In the genomic region with DNA sequence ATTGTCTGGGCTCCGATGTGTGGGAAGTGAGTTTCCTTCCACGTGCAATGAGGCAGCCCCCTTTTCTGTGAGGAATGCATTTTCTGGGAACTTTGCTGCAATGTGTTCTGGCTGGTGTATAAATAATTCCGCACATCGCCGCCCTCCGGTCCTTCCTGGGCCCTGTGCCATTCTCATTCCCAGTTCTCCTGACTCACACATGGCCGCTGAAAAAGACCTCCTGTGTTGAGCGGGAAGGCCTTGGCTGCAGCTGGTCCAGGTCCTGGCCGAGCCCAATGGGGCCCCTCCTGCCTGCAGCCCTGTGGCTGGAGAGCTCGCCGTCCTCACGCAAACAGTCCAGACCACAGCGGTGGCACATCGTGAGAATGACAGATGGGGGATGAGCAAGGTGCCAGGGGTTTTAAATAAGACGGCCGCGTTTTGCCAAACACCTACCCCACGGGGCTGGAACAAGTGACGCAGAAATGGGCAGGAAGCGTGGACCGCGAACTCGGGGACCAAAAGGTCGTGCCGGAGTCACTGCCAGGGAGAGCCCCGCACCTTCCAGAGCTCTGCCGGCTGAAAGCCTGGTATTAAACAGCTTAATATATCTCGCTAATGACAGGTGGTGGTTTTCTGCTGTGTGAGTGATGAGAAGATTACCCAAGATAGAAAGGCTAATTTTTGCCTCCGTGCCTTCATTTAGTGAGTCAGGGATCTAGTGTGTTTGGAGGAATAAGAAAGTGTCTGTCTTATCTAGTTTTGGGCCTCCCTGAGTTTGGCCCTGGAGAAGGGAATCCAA, we compare ENCODE assay signal across 10 cellular contexts. TPM values are rescaled to one million over a fixed set of nuclear protein-coding genes. Genes with fewer than 3 reads are reported as not detected.
DNase-seq lines count a peak whose midpoint lies in the region; ATAC-seq and TF ChIP-seq lines count a peak whose summit lies in the region.
"Had no signal": no experiment of that assay in that cellular context is flagged by ENCODE, and none has a peak within 500 bp of the region (broad histone marks: within the 10 kb centered on the region; RNA-seq: fewer than 3 reads in every experiment).

No MANE protein-coding gene starts in this region.

- no peak overlapping the region for H3K4me3 Mint-ChIP-seq in natural killer cell treated with Interleukin-12 subunit alpha and Interleukin-12 subunit beta and Interleukin-15 and Interleukin-18, amount 100 ng/mL, for 72 hours

- DNase-seq in LHCN-M2 (ENCODE audit: low read depth) (peak; percentile 66), fibroblast of gingiva (ENCODE audit: low read depth) (peak; percentile 95), transverse colon (peak; percentile 67), GM19238 (ENCODE audit: insufficient read length, low spot score) (no peak), SW480 (ENCODE audit: low spot score) (no peak), Kasumi-1 (lab: John Stamatoyannopoulos, UW) (no peak)
- no peak for DNase-seq in natural killer cell treated with Interleukin-12 subunit alpha and Interleukin-12 subunit beta and Interleukin-15 and Interleukin-18, amount 100 ng/mL, for 72 hours (ENCODE audit: low spot score)

- no peaks in the 10 kb centered on the region for H3K9me3 ChIP-seq in muscle layer of colon (ENCODE audit: low read length)
- no peaks in the 10 kb centered on the region for H3K9me3 ChIP-seq in transverse colon

- H3K36me3 Mint-ChIP-seq in natural killer cell treated with Interleukin-12 subunit alpha and Interleukin-12 subunit beta and Interleukin-15 and Interleukin-18, amount 100 ng/mL, for 72 hours = no peaks in the 10 kb centered on the region

- peak; percentile 87 for TF ChIP-seq EP300 in transverse colon (IDR thresholded peaks at IDR 0.05; ENCODE audit: low read depth)

- WGBS in transverse colon (ENCODE audit: low coverage in 1 of 2), 2 donors = 71 to 82% methylated on average over 12 to 29 of the region's 29 CpGs

- in situ Hi-C loops in transverse colon (cut with MboI; ENCODE audit: low pct_ligation_motif_present in 1 of 4, low pct_unique_long_range_greater_than_20kb in 1 of 4, low sequenced_read_pairs in 3 of 4) = no loop called here

- H3K27ac ChIP-seq in muscle layer of colon (ENCODE audit: low read depth, low read length) (peak overlapping the region; percentile 94), transverse colon (peak overlapping the region; percentile 83 to 92 (median 86))
- H3K27ac ChIP-seq: cardiac muscle cell had no signal

- H3K27me3 Mint-ChIP-seq in natural killer cell treated with Interleukin-12 subunit alpha and Interleukin-12 subunit beta and Interleukin-15 and Interleukin-18, amount 100 ng/mL, for 72 hours = no peaks in the 10 kb centered on the region

- peaks cover 69% of the 10 kb centered on the region for H3K4me1 ChIP-seq in muscle layer of colon (ENCODE audit: insufficient read depth, low read length)
- peaks cover 29 to 63% (median 47%) of the 10 kb centered on the region in 4 donors for H3K4me1 ChIP-seq in transverse colon

- H3K4me3 ChIP-seq in muscle layer of colon (ENCODE audit: low read depth in 1 of 2, low read length in 2 of 2) (peak overlapping the region in 1 of 2 donors; percentile 43), transverse colon (no peak overlapping the region)
- H3K4me3 ChIP-seq: cardiac muscle cell had no signal

- H3K9ac ChIP-seq in muscle layer of colon (ENCODE audit: low read length) = peak overlapping the region; percentile 58

- no peaks in the 10 kb centered on the region for H3K4me1 Mint-ChIP-seq in natural killer cell treated with Interleukin-12 subunit alpha and Interleukin-12 subunit beta and Interleukin-15 and Interleukin-18, amount 100 ng/mL, for 72 hours (ENCODE audit: low read depth in 2 of 2)

- no peak overlapping the region for H3K27ac Mint-ChIP-seq in natural killer cell treated with Interleukin-12 subunit alpha and Interleukin-12 subunit beta and Interleukin-15 and Interleukin-18, amount 100 ng/mL, for 72 hours

- no peak for TF ChIP-seq CTCF in transverse colon (IDR thresholded peaks at IDR 0.05)

- H3K36me3 ChIP-seq in muscle layer of colon (ENCODE audit: insufficient read depth, low read length) (no peaks in the 10 kb centered on the region), transverse colon (no peaks in the 10 kb centered on the region)
- H3K36me3 ChIP-seq: cardiac muscle cell had no signal

- ATAC-seq in natural killer cell treated with Interleukin-12 subunit alpha and Interleukin-12 subunit beta and Interleukin-15 and Interleukin-18, amount 100 ng/mL, for 72 hours = no peak
- ATAC-seq: HCT116 had no signal

- no peaks in the 10 kb centered on the region for H3K9me3 Mint-ChIP-seq in natural killer cell treated with Interleukin-12 subunit alpha and Interleukin-12 subunit beta and Interleukin-15 and Interleukin-18, amount 100 ng/mL, for 72 hours

- no peaks in the 10 kb centered on the region for H3K27me3 ChIP-seq in muscle layer of colon (ENCODE audit: control insufficient read depth in 1 of 2, insufficient read depth in 2 of 2, low read length in 2 of 2)
- H3K27me3 ChIP-seq in transverse colon = no peaks in the 10 kb centered on the region
- H3K27me3 ChIP-seq: cardiac muscle cell had no signal

- intact Hi-C loops in transverse colon (cut with DNase I; ENCODE audit: low total_unique reads) = no loop called here

- no peak for TF ChIP-seq POLR2A in transverse colon (IDR thresholded peaks at IDR 0.05)

RNA-seq across cellular contexts. Expression of a gene that starts 37.0 kb away (rescaled TPM):
- total RNA-seq in LHCN-M2 (2014; rRNA removed) (20.8 and 36.4 TPM in 2 replicates), transverse colon (10 to 100 TPM; 10.5 to 62.3 (median 23.5) TPM)
- polyA plus RNA-seq in LHCN-M2 (2012) = 11.4 TPM
- under 1 TPM; 0.62 to 0.98 TPM for total RNA-seq in natural killer cell treated with Interleukin-12 subunit alpha and Interleukin-12 subunit beta and Interleukin-15 and Interleukin-18, amount 100 ng/mL, for 72 hours

Comparison
In these comparisons a context has a peak if more than half of its experiments do, and no peak if none do; other contexts are left out.
1. DNase-seq: peak in LHCN-M2 (single experiment), fibroblast of gingiva (single experiment) and transverse colon (single experiment); none in GM19238 (single experiment), SW480 (single experiment), natural killer cell treated with Interleukin-12 subunit alpha and Interleukin-12 subunit beta and Interleukin-15 and Interleukin-18, amount 100 ng/mL, for 72 hours (single experiment) and Kasumi-1 (0 of 2).
2. RNA of a gene that starts 37.0 kb away (total RNA-seq): 20.8 to 36.4 TPM in LHCN-M2 and 10.5 to 62.3 TPM in transverse colon; 0.62 to 0.98 TPM in natural killer cell treated with Interleukin-12 subunit alpha and Interleukin-12 subunit beta and Interleukin-15 and Interleukin-18, amount 100 ng/mL, for 72 hours; every median in the first group is over 4 times any median in the second.